Comparison of ENCODE assay signal across 1 cellular context in the genomic region with DNA sequence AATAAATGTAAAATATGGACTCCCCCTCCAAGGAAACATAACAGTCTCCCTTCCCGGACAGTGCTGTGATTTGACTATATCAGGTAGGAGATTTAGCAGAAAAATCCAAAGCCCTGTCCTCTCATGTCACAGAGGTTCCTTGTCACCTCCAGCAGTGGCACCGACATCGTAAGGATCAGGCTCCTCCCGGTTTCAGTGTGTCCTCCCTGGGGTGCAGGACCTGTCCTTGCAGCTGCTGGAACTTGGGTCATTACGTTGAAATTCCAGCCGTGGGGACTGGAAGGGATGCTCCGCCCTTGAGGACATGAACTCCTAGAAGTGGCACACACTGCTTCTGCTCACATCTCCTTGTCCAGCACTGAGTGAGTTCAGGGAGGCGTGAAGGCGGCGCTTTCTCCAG.
TF ChIP-seq lines count a peak whose summit lies in the region.

No MANE protein-coding gene starts in this region.

TF ChIP-seq in K562, 482 proteins besides CTCF, POLR2A, EP300 and RAD21 (continued from another document):
- TF ChIP-seq, protein P1, sequence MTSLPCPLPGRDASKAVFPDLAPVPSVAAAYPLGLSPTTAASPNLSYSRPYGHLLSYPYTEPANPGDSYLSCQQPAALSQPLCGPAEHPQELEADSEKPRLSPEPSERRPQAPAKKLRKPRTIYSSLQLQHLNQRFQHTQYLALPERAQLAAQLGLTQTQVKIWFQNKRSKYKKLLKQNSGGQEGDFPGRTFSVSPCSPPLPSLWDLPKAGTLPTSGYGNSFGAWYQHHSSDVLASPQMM (CRISPR knock-in tag; IDR thresholded peaks at IDR 0.05), result no peak
